ENCODE assay signal across 8 cellular contexts in the genomic region with DNA sequence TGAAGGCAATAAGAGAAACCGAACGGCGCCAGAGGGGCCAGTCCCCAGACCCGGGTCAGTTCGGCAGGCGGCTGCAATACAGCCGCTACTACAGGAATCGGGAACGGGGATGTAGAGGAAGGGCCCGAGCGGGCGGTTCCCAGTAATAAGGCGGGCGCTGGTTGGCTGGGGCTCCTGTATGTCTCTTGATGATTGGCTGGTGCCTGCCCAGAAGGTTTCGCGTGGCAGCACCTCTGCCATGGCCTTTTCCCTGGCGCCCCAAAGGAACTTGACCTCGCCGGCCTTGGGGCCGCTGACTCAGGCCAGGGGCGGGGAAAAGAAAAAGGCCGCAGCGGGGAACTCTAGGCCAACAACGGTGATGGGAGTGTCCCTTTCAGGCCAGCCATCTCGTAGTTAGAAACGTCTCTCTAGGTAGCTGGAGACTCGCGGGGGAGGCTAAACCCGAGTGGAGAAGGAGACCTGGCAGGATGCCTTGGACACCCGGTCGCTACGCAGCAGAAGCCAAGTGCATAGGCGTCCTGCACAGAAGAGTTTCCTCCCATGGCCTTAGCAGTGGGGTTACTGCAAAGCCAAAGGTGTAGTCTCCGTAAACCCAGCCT. TPM values are rescaled to one million over a fixed set of nuclear protein-coding genes. Genes with fewer than 3 reads are reported as not detected.
DNase-seq lines count a peak whose midpoint lies in the region; ATAC-seq and TF ChIP-seq lines count a peak whose summit lies in the region.

A gene with protein sequence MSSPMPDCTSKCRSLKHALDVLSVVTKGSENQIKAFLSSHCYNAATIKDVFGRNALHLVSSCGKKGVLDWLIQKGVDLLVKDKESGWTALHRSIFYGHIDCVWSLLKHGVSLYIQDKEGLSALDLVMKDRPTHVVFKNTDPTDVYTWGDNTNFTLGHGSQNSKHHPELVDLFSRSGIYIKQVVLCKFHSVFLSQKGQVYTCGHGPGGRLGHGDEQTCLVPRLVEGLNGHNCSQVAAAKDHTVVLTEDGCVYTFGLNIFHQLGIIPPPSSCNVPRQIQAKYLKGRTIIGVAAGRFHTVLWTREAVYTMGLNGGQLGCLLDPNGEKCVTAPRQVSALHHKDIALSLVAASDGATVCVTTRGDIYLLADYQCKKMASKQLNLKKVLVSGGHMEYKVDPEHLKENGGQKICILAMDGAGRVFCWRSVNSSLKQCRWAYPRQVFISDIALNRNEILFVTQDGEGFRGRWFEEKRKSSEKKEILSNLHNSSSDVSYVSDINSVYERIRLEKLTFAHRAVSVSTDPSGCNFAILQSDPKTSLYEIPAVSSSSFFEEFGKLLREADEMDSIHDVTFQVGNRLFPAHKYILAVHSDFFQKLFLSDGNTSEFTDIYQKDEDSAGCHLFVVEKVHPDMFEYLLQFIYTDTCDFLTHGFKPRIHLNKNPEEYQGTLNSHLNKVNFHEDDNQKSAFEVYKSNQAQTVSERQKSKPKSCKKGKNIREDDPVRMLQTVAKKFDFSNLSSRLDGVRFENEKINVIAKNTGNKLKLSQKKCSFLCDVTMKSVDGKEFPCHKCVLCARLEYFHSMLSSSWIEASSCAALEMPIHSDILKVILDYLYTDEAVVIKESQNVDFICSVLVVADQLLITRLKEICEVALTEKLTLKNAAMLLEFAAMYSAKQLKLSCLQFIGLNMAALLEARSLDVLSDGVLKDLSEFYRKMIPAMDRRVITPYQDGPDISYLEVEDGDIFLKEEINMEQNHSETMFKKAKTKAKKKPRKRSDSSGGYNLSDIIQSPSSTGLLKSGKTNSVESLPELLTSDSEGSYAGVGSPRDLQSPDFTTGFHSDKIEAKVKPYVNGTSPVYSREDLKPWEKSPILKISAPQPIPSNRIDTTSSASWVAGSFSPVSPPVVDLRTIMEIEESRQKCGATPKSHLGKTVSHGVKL (N-terminal part only) (minus strand): TSS at position 111 of the 599 bp plus-strand sequence. CDS start 7,258 bp downstream, outside the sequence.

- H3K27me3 ChIP-seq in upper lobe of left lung = no peaks in the 10 kb centered on the region

- H3K9me3 Mint-ChIP-seq in activated naive CD8-positive, alpha-beta T cell treated with anti-CD3 and anti-CD28 coated beads, Interleukin-2, amount 50 U/mL, for 24 hours = no peaks in the 10 kb centered on the region

- H3K36me3 ChIP-seq in upper lobe of left lung = peaks cover 0 to 3% (median 0%) of the 10 kb centered on the region in 4 donors

- no peaks in the 10 kb centered on the region for H3K9me3 ChIP-seq in upper lobe of left lung

- peak in 3 of 4 donors; percentile 76 to 79 (median 79) for TF ChIP-seq POLR2A in upper lobe of left lung (IDR thresholded peaks at IDR 0.05)

- intact Hi-C loops in cardiac septum (cut with DNase I) = loop anchor here (10.0 kb wide), 1 partner anchor 947 kb away; a partner anchor contains a TSS
- intact Hi-C loops in posterior cingulate gyrus (cut with DNase I) = no loop called here

- ATAC-seq in HG02763 (IDR thresholded peaks at IDR 0.05; ENCODE audit: unreplicated experiment) = peak; percentile 86
- ATAC-seq in activated naive CD8-positive, alpha-beta T cell treated with anti-CD3 and anti-CD28 coated beads, Interleukin-2, amount 50 U/mL, for 24 hours = peak; percentile 96
- peak; percentile 99 for ATAC-seq in upper lobe of left lung (ENCODE audit: low FRiP score in 2 of 2)

- WGBS in upper lobe of left lung, 2 donors = 1 to 3% methylated on average over 14 to 33 of the region's 34 CpGs

- peak within 1 kb of the TSS; percentile 95 to 98 (median 98) for H3K27ac ChIP-seq in upper lobe of left lung

- peak; percentile 95 for DNase-seq in GM12865 (ENCODE audit: low read depth)
- DNase-seq in NCI-H1417 treated with DMSO at 0.1 percent for 48 hours (lab: John Stamatoyannopoulos, UW) = peak; percentile 71
- peak; percentile 93 for DNase-seq in SW480 (ENCODE audit: low spot score)
- peak; percentile 90 for DNase-seq in activated naive CD8-positive, alpha-beta T cell treated with anti-CD3 and anti-CD28 coated beads, Interleukin-2, amount 50 U/mL, for 24 hours
- peak; percentile 97 for DNase-seq in cardiac septum (ENCODE audit: low spot score)
- peak; percentile 94 to 99 (median 96) for DNase-seq in posterior cingulate gyrus
- peak; percentile 95 to 96 for DNase-seq in upper lobe of left lung

- H3K4me1 Mint-ChIP-seq in activated naive CD8-positive, alpha-beta T cell treated with anti-CD3 and anti-CD28 coated beads, Interleukin-2, amount 50 U/mL, for 24 hours = peaks cover 40% of the 10 kb centered on the region

- H3K36me3 Mint-ChIP-seq in activated naive CD8-positive, alpha-beta T cell treated with anti-CD3 and anti-CD28 coated beads, Interleukin-2, amount 50 U/mL, for 24 hours (ENCODE audit: low read depth) = peaks cover 20% of the 10 kb centered on the region

- peaks cover 10 to 46% (median 20%) of the 10 kb centered on the region in 4 donors for H3K4me1 ChIP-seq in upper lobe of left lung

- no peaks in the 10 kb centered on the region for H3K27me3 Mint-ChIP-seq in activated naive CD8-positive, alpha-beta T cell treated with anti-CD3 and anti-CD28 coated beads, Interleukin-2, amount 50 U/mL, for 24 hours

- H3K4me3 Mint-ChIP-seq in activated naive CD8-positive, alpha-beta T cell treated with anti-CD3 and anti-CD28 coated beads, Interleukin-2, amount 50 U/mL, for 24 hours = peak within 1 kb of the TSS; percentile 95

- H3K4me3 ChIP-seq in GM12865 (ENCODE audit: low read depth, low read length) (peak within 1 kb of the TSS; percentile 86), upper lobe of left lung (peak within 1 kb of the TSS; percentile 84 to 96 (median 94))

- peak within 1 kb of the TSS; percentile 90 for H3K27ac Mint-ChIP-seq in activated naive CD8-positive, alpha-beta T cell treated with anti-CD3 and anti-CD28 coated beads, Interleukin-2, amount 50 U/mL, for 24 hours

- TF ChIP-seq EP300 in upper lobe of left lung (IDR thresholded peaks at IDR 0.05) = no peak

- TF ChIP-seq CTCF in GM12865 (IDR thresholded peaks at IDR 0.05; ENCODE audit: insufficient read depth, low read depth, low read length, missing control alignments) (no peak), upper lobe of left lung (IDR thresholded peaks at IDR 0.05) (no peak)

RNA-seq across cellular contexts. Expression of the gene that starts here (rescaled TPM):
- total RNA-seq in cardiac septum (36.5 TPM), upper lobe of left lung (10 to 100 TPM; 17.8 to 47.7 (median 29.7) TPM)

Comparison
In these comparisons a context has a peak if more than half of its experiments do, and no peak if none do; other contexts are left out.
1. Peak in every context shown above with its lines: DNase-seq, ATAC-seq, H3K4me3 ChIP-seq and H3K27ac ChIP-seq.